19 cellular contexts compared by ENCODE assay signal in the genomic region with DNA sequence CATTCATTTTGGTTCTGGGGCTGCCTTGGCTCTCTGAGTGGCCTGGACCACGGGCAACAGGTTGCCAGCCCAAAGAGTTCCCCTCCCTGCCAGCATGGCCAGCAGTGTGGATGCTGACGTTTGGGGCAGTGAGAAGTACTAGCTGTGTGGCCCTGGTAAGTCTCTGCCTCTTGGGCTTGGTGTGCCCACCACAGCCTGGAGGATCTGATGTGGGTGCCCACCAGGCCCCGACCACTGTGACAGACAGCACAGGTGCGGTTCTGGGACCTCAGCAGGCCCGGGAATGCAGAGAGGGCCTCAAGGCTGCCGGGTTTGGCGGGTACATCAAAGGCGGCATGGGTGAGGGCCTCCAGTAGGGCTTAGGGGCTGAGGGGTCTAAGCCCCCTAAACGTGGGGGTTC. TPM values are rescaled to one million over a fixed set of nuclear protein-coding genes. Genes with fewer than 3 reads are reported as not detected.
"Had no signal": no experiment of that assay in that cellular context is flagged by ENCODE, and none has a peak within 500 bp of the region (broad histone marks: within the 10 kb centered on the region; RNA-seq: fewer than 3 reads in every experiment).

No MANE protein-coding gene starts in this region.

- H3K36me3 ChIP-seq: neutrophil, stomach had no signal

- H3K9me3 Mint-ChIP-seq: dendritic cell treated with granulocyte-macrophage colony-stimulating factor and Interleukin-4, amounts not matched to agents 40 ng/mL and 50 ng/mL, for 4 days; naive thymus-derived CD4-positive, alpha-beta T cell; nephron progenitor cell had no signal

- ATAC-seq: foreskin keratinocyte; left colon; left ventricle myocardium superior; naive thymus-derived CD4-positive, alpha-beta T cell; sciatic nerve had no signal

- H3K4me3 ChIP-seq: hepatocyte, lung, skin epidermis, stomach had no signal

- H3K27me3 ChIP-seq: hepatocyte had no signal

- H3K27ac Mint-ChIP-seq: dendritic cell treated with granulocyte-macrophage colony-stimulating factor and Interleukin-4, amounts not matched to agents 40 ng/mL and 50 ng/mL, for 4 days; naive thymus-derived CD4-positive, alpha-beta T cell; nephron progenitor cell had no signal

- H3K27ac ChIP-seq: foreskin keratinocyte, hepatocyte, neutrophil, skin epidermis, stomach had no signal

- DNase-seq: erythroblast; foreskin keratinocyte; head of caudate nucleus; left ventricle myocardium superior; naive thymus-derived CD4-positive, alpha-beta T cell; nephron progenitor cell; stimulated activated CD4-positive, alpha-beta T cell treated with anti-CD3 and anti-CD28 coated beads, Interleukin-12 subunit alpha, Interleukin-12 subunit beta, amount 100 ng/mL, for 4 hours; stimulated activated naive CD4-positive, alpha-beta T cell; stomach; trophoblast cell had no signal

- H3K9me3 ChIP-seq: neutrophil, stomach had no signal

- H3K4me1 ChIP-seq: foreskin keratinocyte had no signal

- H3K4me3 Mint-ChIP-seq: dendritic cell treated with granulocyte-macrophage colony-stimulating factor and Interleukin-4, amounts not matched to agents 40 ng/mL and 50 ng/mL, for 4 days; naive thymus-derived CD4-positive, alpha-beta T cell; nephron progenitor cell had no signal

- H3K4me1 Mint-ChIP-seq: naive thymus-derived CD4-positive, alpha-beta T cell had no signal

- H3K36me3 Mint-ChIP-seq: naive thymus-derived CD4-positive, alpha-beta T cell had no signal

RNA-seq across cellular contexts. Expression of a gene that starts 33.6 kb away (rescaled TPM):
- total RNA-seq: kidney epithelial cell, left ventricle myocardium superior, mononuclear cell had no signal
- polyA plus RNA-seq: naive thymus-derived CD4-positive, alpha-beta T cell had no signal
